ENCODE assay signal across 8 cellular contexts in genomic region chr14:77099425-77100167, GRCh38. TPM values are rescaled to one million over a fixed set of nuclear protein-coding genes. Genes with fewer than 3 reads are reported as not detected.
A peak's percentile ranks its signal among the peaks of the same experiment; 100 is the strongest.
DNase-seq lines count a peak whose midpoint lies in the region; ATAC-seq and TF ChIP-seq lines count a peak whose summit lies in the region.

No MANE protein-coding gene starts in this region.

- H3K27ac ChIP-seq in right lobe of liver: peak overlapping the region; percentile 84 to 96 (median 95)
- peak overlapping the region; percentile 96 to 100 (median 98) for H3K27ac ChIP-seq in tibial nerve

- TF ChIP-seq EP300 in tibial nerve (IDR thresholded peaks at IDR 0.05): peak in 1 of 2 donors; percentile 72

- H3K36me3 ChIP-seq in right lobe of liver (no peaks in the 10 kb centered on the region), tibial nerve (no peaks in the 10 kb centered on the region)

- intact Hi-C loops in right lobe of liver (cut with DNase I): no loop called here

- ATAC-seq in right lobe of liver (peak in 1 of 4 donors; percentile 2), GM21381 (IDR thresholded peaks at IDR 0.05; ENCODE audit: unreplicated experiment) (no peak), HG03460 (IDR thresholded peaks at IDR 0.05; ENCODE audit: unreplicated experiment) (no peak)

- TF ChIP-seq POLR2A in right lobe of liver (IDR thresholded peaks at IDR 0.05): no peak
- TF ChIP-seq POLR2A in tibial nerve (IDR thresholded peaks at IDR 0.05): no peak

- TF ChIP-seq CTCF in astrocyte of the spinal cord (IDR thresholded peaks at IDR 0.05; ENCODE audit: low read depth, low read length): no peak
- no peak for TF ChIP-seq CTCF in right lobe of liver (IDR thresholded peaks at IDR 0.05)
- TF ChIP-seq CTCF in tibial nerve (IDR thresholded peaks at IDR 0.05): no peak
- no peak for TF ChIP-seq CTCF in GM13976 (IDR thresholded peaks at IDR 0.05; ENCODE audit: borderline replicate concordance, control extremely low read depth, extremely low read depth, insufficient read depth, missing control alignments)

- no peaks in the 10 kb centered on the region for H3K27me3 ChIP-seq in right lobe of liver
- H3K27me3 ChIP-seq in tibial nerve: no peaks in the 10 kb centered on the region

- 17% methylated on average over 7 of the region's 7 CpGs for WGBS in right lobe of liver (ENCODE audit: insufficient coverage, low coverage, low lambda C conversion rate, missing lambda C conversion rate)
- 12 to 13% methylated on average over 7 of the region's 7 CpGs for WGBS in tibial nerve, 2 donors

- DNase-seq in G401 (ENCODE audit: low spot score) (peak; percentile 78), NCI-H1694 (lab: John Stamatoyannopoulos, UW) (peak; percentile 40), astrocyte of the spinal cord (ENCODE audit: low read depth, low spot score) (peak; percentile 71), right lobe of liver (no peak), tibial nerve (ENCODE audit: low spot score in 2 of 2) (peak in 1 of 2 donors; percentile 56), GM13976 (ENCODE audit: low spot score) (no peak)

- in situ Hi-C loops in G401 (cut with HindIII; ENCODE audit: low sequenced_read_pairs): no loop called here
- in situ Hi-C loops in astrocyte of the spinal cord (cut with HindIII; ENCODE audit: low sequenced_read_pairs): no loop called here
- in situ Hi-C loops in GM13976 (cut with MboI; ENCODE audit: low sequenced_read_pairs, unreplicated experiment): no loop called here

- H3K4me1 ChIP-seq in right lobe of liver: peaks cover 0 to 28% (median 5%) of the 10 kb centered on the region in 4 donors
- H3K4me1 ChIP-seq in tibial nerve: peaks cover 0 to 78% (median 53%) of the 10 kb centered on the region in 4 donors

- H3K4me3 ChIP-seq in astrocyte of the spinal cord (ENCODE audit: low read depth, low read length): no peak overlapping the region
- peak overlapping the region; percentile 68 to 77 (median 74) for H3K4me3 ChIP-seq in right lobe of liver
- H3K4me3 ChIP-seq in tibial nerve: peak overlapping the region in 3 of 4 donors; percentile 83 to 95 (median 90)

- H3K9me3 ChIP-seq in right lobe of liver (no peaks in the 10 kb centered on the region), tibial nerve (no peaks in the 10 kb centered on the region)

RNA-seq across cellular contexts. Expression of gene CIPC, which starts 1.5 kb away (rescaled TPM):
- total RNA-seq in G401 (2014; rRNA removed; shearing (Covaris generic)): 30.5 and 32.2 TPM in 2 replicates
- total RNA-seq in right lobe of liver: 10 to 100 TPM; 10.4 to 18.7 (median 12.7) TPM
- total RNA-seq in tibial nerve: 10 to 100 TPM; 38.1 to 76.7 (median 41.5) TPM

RNA-seq across cellular contexts. Expression of gene ZDHHC22, which starts 42.0 kb away (rescaled TPM):
- total RNA-seq in G401 (2014; rRNA removed; shearing (Covaris generic)): 0.25 TPM in 1 of 2 replicates, not detected in the other
- total RNA-seq in right lobe of liver (not detected), tibial nerve (not detected)

Comparison
In these comparisons a context has a peak if more than half of its experiments do, and no peak if none do; other contexts are left out.
1. DNase-seq: peak in G401 (single experiment), NCI-H1694 (single experiment) and astrocyte of the spinal cord (single experiment); none in right lobe of liver (0 of 3) and GM13976 (single experiment).